Comparison of ENCODE assay signal across 19 cellular contexts in the genomic region with DNA sequence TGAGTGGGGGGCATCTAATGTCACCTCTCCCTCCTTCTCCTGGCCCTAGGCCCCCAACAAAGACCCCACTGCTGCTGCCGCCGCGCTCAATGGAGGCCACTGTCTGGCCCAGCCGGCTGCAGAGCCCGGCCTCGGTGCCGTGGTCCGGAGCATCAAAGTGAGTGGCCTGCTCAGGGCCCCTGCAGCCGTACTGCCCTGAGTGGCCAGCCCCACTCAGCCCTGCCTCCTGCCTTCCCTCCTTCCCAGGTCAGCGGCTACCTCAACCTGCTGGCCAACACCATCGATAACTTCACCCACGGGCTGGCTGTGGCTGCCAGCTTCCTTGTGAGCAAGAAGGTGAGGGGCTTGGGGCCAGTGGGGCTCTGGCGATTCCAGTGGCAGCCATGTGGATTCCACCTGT. TPM values are rescaled to one million over a fixed set of nuclear protein-coding genes. Genes with fewer than 3 reads are reported as not detected.
DNase-seq lines count a peak whose midpoint lies in the region; ATAC-seq and TF ChIP-seq lines count a peak whose summit lies in the region.
"Had no signal": no experiment of that assay in that cellular context is flagged by ENCODE, and none has a peak within 500 bp of the region (broad histone marks: within the 10 kb centered on the region; RNA-seq: fewer than 3 reads in every experiment).

No MANE protein-coding gene starts in this region.

- POLR2A ChIA-PET in HEK293T (lab: Yijun Ruan, JAX) = interaction anchor here (10.0 kb wide), 1 partner anchor 12 kb away, joined by 72 read pairs; a partner anchor contains a TSS
- POLR2A ChIA-PET in activated CD4-positive, alpha-beta T cell treated with anti-CD3 and anti-CD28 coated beads for 36 hours (lab: Charles Lee) = interaction anchor here (1.6 kb wide), 1 partner anchor 11 kb away, joined by 4 read pairs; no protein-coding TSS in a partner anchor

- H3K4me1 ChIP-seq in RWPE2 (ENCODE audit: insufficient read depth, poor library complexity, severe bottlenecking) = peaks cover 9% of the 10 kb centered on the region
- peaks cover 32 to 64% of the 10 kb centered on the region in 2 donors for H3K4me1 ChIP-seq in thoracic aorta (ENCODE audit: control insufficient read depth in 1 of 2, low read depth in 2 of 2)
- H3K4me1 ChIP-seq: colonic mucosa had no signal

- intact Hi-C loops in activated CD4-positive, alpha-beta T cell treated with anti-CD3 and anti-CD28 coated beads for 36 hours (cut with DNase I, micrococcal nuclease) = no loop called here

- TF ChIP-seq CTCF in RWPE2 (IDR thresholded peaks at IDR 0.05; ENCODE audit: poor library complexity, severe bottlenecking) (no peak), chondrocyte (IDR thresholded peaks at IDR 0.05) (no peak), nephron (IDR thresholded peaks at IDR 0.05; ENCODE audit: unreplicated experiment in 3 of 3) (no peak), thoracic aorta (IDR thresholded peaks at IDR 0.05) (no peak)

- H3K9me3 Mint-ChIP-seq in chondrocyte (ENCODE audit: low read depth) = no peaks in the 10 kb centered on the region
- H3K9me3 Mint-ChIP-seq in nephron = no peaks in the 10 kb centered on the region
- H3K9me3 Mint-ChIP-seq in activated CD4-positive, alpha-beta T cell treated with anti-CD3 and anti-CD28 coated beads for 36 hours (ENCODE audit: low read depth) = no peaks in the 10 kb centered on the region
- H3K9me3 Mint-ChIP-seq: natural killer cell had no signal

- no peaks in the 10 kb centered on the region for H3K9me3 ChIP-seq in RWPE2 (ENCODE audit: severe bottlenecking)
- H3K9me3 ChIP-seq in thoracic aorta = no peaks in the 10 kb centered on the region
- H3K9me3 ChIP-seq: colonic mucosa, SJSA1 had no signal

- H3K27me3 ChIP-seq in RWPE2 (ENCODE audit: insufficient read depth, poor library complexity, severe bottlenecking) (no peaks in the 10 kb centered on the region), thoracic aorta (replicated peaks; ENCODE audit: insufficient read depth) (no peaks in the 10 kb centered on the region)
- H3K27me3 ChIP-seq: colonic mucosa, SJSA1 had no signal

- DNase-seq in RWPE2 (ENCODE audit: low spot score) (no peak), chondrocyte (ENCODE audit: low spot score) (no peak), thoracic aorta (ENCODE audit: low spot score) (no peak), G401 (ENCODE audit: low spot score) (no peak), HEK293T (ENCODE audit: extremely low spot score) (no peak), NCI-H2196 (lab: John Stamatoyannopoulos, UW; ENCODE audit: unreplicated experiment) (no peak)
- no peak for DNase-seq in activated CD4-positive, alpha-beta T cell treated with anti-CD3 and anti-CD28 coated beads for 36 hours
- DNase-seq: activated effector memory CD4-positive, alpha-beta T cell treated with anti-CD3 and anti-CD28 coated beads, Interleukin-2, amount 50 U/mL, for 16 hours; aorta; colonic mucosa; natural killer cell; NCI-H1930; NCI-H526; stimulated activated CD4-positive, alpha-beta T cell treated with anti-CD3 and anti-CD28 coated beads, Interleukin-1b, Interleukin-23, amount 100 ng/mL, for 48 hours had no signal

- H3K27ac ChIP-seq in RWPE2 (ENCODE audit: poor library complexity, severe bottlenecking) (peak overlapping the region; percentile 87), thoracic aorta (peak overlapping the region; percentile 20 to 23)
- H3K27ac ChIP-seq: colonic mucosa, SJSA1 had no signal

- H3K4me1 Mint-ChIP-seq in chondrocyte (ENCODE audit: low read depth) (peaks cover 55% of the 10 kb centered on the region), nephron (peaks cover 20% of the 10 kb centered on the region)
- peaks cover 5% of the 10 kb centered on the region for H3K4me1 Mint-ChIP-seq in activated CD4-positive, alpha-beta T cell treated with anti-CD3 and anti-CD28 coated beads for 36 hours

- H3K36me3 Mint-ChIP-seq in chondrocyte (ENCODE audit: low read depth) (peaks cover 17% of the 10 kb centered on the region), nephron (ENCODE audit: low read depth) (peaks cover 18% of the 10 kb centered on the region)
- peaks cover 17% of the 10 kb centered on the region for H3K36me3 Mint-ChIP-seq in activated CD4-positive, alpha-beta T cell treated with anti-CD3 and anti-CD28 coated beads for 36 hours (ENCODE audit: low read depth)
- H3K36me3 Mint-ChIP-seq: natural killer cell had no signal

- H3K4me3 Mint-ChIP-seq in chondrocyte (ENCODE audit: unreplicated experiment) (no peak overlapping the region), nephron (peak overlapping the region in 1 of 3 experiments; percentile 27)
- H3K4me3 Mint-ChIP-seq in activated CD4-positive, alpha-beta T cell treated with anti-CD3 and anti-CD28 coated beads for 36 hours = no peak overlapping the region
- H3K4me3 Mint-ChIP-seq: natural killer cell had no signal

- peak overlapping the region; percentile 83 for H3K27ac Mint-ChIP-seq in chondrocyte (ENCODE audit: unreplicated experiment)
- peak overlapping the region in 2 of 3 experiments; percentile 54 to 81 for H3K27ac Mint-ChIP-seq in nephron
- no peak overlapping the region for H3K27ac Mint-ChIP-seq in activated CD4-positive, alpha-beta T cell treated with anti-CD3 and anti-CD28 coated beads for 36 hours

- CTCF ChIA-PET in HEK293T (lab: Yijun Ruan, JAX) = interaction anchor here (0.7 to 1.6 kb wide), 3 partner anchors 36 to 94 kb away, joined by 3 to 8 read pairs (median 3); no protein-coding TSS in a partner anchor
- CTCF ChIA-PET in activated CD4-positive, alpha-beta T cell treated with anti-CD3 and anti-CD28 coated beads for 36 hours (lab: Charles Lee) = interaction anchor here (0.7 to 5.5 kb wide), 8 partner anchors 10 to 180 kb away, joined by 3 to 69 read pairs (median 3); a partner anchor contains a TSS

- H3K4me3 ChIP-seq in RWPE2 (ENCODE audit: severe bottlenecking) (no peak overlapping the region), thoracic aorta (no peak overlapping the region)
- H3K4me3 ChIP-seq: colonic mucosa, lung, SJSA1 had no signal

- no peaks in the 10 kb centered on the region for H3K27me3 Mint-ChIP-seq in chondrocyte (ENCODE audit: low read depth)
- no peaks in the 10 kb centered on the region for H3K27me3 Mint-ChIP-seq in nephron (ENCODE audit: low read depth)
- H3K27me3 Mint-ChIP-seq in activated CD4-positive, alpha-beta T cell treated with anti-CD3 and anti-CD28 coated beads for 36 hours = no peaks in the 10 kb centered on the region

- in situ Hi-C loops in G401 (cut with HindIII; ENCODE audit: low sequenced_read_pairs) = no loop called here

- ATAC-seq in RWPE2 (ENCODE audit: low read depth) (no peak), thoracic aorta (ENCODE audit: insufficient number of reproducible peaks, low FRiP score, low read depth) (no peak)
- ATAC-seq in activated CD4-positive, alpha-beta T cell treated with anti-CD3 and anti-CD28 coated beads for 36 hours = no peak
- ATAC-seq: activated CD4-positive, CD25-positive, alpha-beta regulatory T cell treated with anti-CD3 and anti-CD28 coated beads, Interleukin-2, amount 50 U/mL, for 24 hours; natural killer cell had no signal

- peaks cover 56% of the 10 kb centered on the region for H3K36me3 ChIP-seq in RWPE2 (ENCODE audit: low read depth)
- H3K36me3 ChIP-seq in thoracic aorta = peaks cover 43% of the 10 kb centered on the region
- H3K36me3 ChIP-seq: colonic mucosa had no signal

TF ChIP-seq in HEK293T, 16 proteins besides CTCF, POLR2A, EP300 and RAD21:
- TF ChIP-seq FOXM1 (IDR thresholded peaks at IDR 0.05; ENCODE audit: borderline replicate concordance) (no peak), SUZ12 (IDR thresholded peaks at IDR 0.05) (no peak), NFRKB (IDR thresholded peaks at IDR 0.05) (no peak), ZNF384 (IDR thresholded peaks at IDR 0.05) (no peak), HDGF (IDR thresholded peaks at IDR 0.05; ENCODE audit: borderline replicate concordance) (no peak), CTBP1 (IDR thresholded peaks at IDR 0.05; ENCODE audit: borderline replicate concordance) (no peak), BHLHE40 (IDR thresholded peaks at IDR 0.05; ENCODE audit: borderline replicate concordance) (no peak), L3MBTL2 (conservative IDR thresholded peaks at IDR 0.05) (no peak), FOXK2 (IDR thresholded peaks at IDR 0.05) (no peak), ARNT (IDR thresholded peaks at IDR 0.05) (no peak), FOXA1 (IDR thresholded peaks at IDR 0.05) (no peak), LEF1 (IDR thresholded peaks at IDR 0.05; ENCODE audit: borderline replicate concordance) (no peak), TARDBP (IDR thresholded peaks at IDR 0.05) (no peak)
- TF ChIP-seq, protein P1, sequence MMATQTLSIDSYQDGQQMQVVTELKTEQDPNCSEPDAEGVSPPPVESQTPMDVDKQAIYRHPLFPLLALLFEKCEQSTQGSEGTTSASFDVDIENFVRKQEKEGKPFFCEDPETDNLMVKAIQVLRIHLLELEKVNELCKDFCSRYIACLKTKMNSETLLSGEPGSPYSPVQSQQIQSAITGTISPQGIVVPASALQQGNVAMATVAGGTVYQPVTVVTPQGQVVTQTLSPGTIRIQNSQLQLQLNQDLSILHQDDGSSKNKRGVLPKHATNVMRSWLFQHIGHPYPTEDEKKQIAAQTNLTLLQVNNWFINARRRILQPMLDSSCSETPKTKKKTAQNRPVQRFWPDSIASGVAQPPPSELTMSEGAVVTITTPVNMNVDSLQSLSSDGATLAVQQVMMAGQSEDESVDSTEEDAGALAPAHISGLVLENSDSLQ (IDR thresholded peaks at IDR 0.05) = no peak
TF ChIP-seq in HEK293T: peak in this region for 0.

RNA-seq across cellular contexts. Expression of a gene that starts 5.0 kb away (rescaled TPM):
- 113 to 124 TPM (median 120 TPM) in 3 replicates for total RNA-seq in chondrocyte
- total RNA-seq in thoracic aorta = 100 to 1,000 TPM in 1 of 2 donors, 10 to 100 TPM in 1; 97.7 to 163 TPM
- 22.9 and 43.0 TPM in 2 replicates for total RNA-seq in G401 (2014; rRNA removed; shearing (Covaris generic))
- 10 to 100 TPM in 1 of 2 experiments, 1 to 10 TPM in 1; 8.6 to 10.7 TPM for total RNA-seq in activated CD4-positive, alpha-beta T cell treated with anti-CD3 and anti-CD28 coated beads for 36 hours

RNA-seq across cellular contexts. Expression of a gene that starts 12.9 kb away (rescaled TPM):
- total RNA-seq in chondrocyte (100 to 139 TPM (median 108 TPM) in 3 replicates), thoracic aorta (100 to 1,000 TPM; 122 to 160 TPM)
- total RNA-seq in G401 (2014; rRNA removed; shearing (Covaris generic)) = 149 and 239 TPM in 2 replicates
- total RNA-seq in activated CD4-positive, alpha-beta T cell treated with anti-CD3 and anti-CD28 coated beads for 36 hours = 100 to 1,000 TPM; 147 to 167 TPM

RNA-seq across cellular contexts. Expression of a gene that starts 35.0 kb away (rescaled TPM):
- total RNA-seq in chondrocyte = not detected in 3 replicates
- total RNA-seq in thoracic aorta = 10 to 100 TPM; 35.0 to 44.4 TPM
- not detected in 2 replicates for total RNA-seq in G401 (2014; rRNA removed; shearing (Covaris generic))
- total RNA-seq in activated CD4-positive, alpha-beta T cell treated with anti-CD3 and anti-CD28 coated beads for 36 hours = under 1 TPM; 0.11 to 0.30 TPM
- total RNA-seq: renal cortical epithelial cell, SJSA1 had no signal

RNA-seq across cellular contexts. Expression of a gene that starts 35.6 kb away (rescaled TPM):
- 0.33 to 0.35 TPM (median 0.34 TPM) in 3 replicates for total RNA-seq in chondrocyte
- total RNA-seq in thoracic aorta = under 1 TPM in 1 of 2 donors, not detected in 1; 0.41 TPM
- total RNA-seq in G401 (2014; rRNA removed; shearing (Covaris generic)) = not detected in 2 replicates
- under 1 TPM in 1 of 2 experiments, not detected in 1; 0.21 TPM for total RNA-seq in activated CD4-positive, alpha-beta T cell treated with anti-CD3 and anti-CD28 coated beads for 36 hours
- total RNA-seq: colonic mucosa had no signal

Comparison
In these comparisons a context has a peak if more than half of its experiments do, and no peak if none do; other contexts are left out.
1. RNA of a gene that starts 35.0 kb away (total RNA-seq): 35.0 to 44.4 TPM in thoracic aorta; 0.11 to 0.30 TPM in activated CD4-positive, alpha-beta T cell treated with anti-CD3 and anti-CD28 coated beads for 36 hours, not detected in chondrocyte and not detected in G401; every median in the first group is over 10 times any median in the second.